ENCODE assay signal across 24 cellular contexts in the genomic region with DNA sequence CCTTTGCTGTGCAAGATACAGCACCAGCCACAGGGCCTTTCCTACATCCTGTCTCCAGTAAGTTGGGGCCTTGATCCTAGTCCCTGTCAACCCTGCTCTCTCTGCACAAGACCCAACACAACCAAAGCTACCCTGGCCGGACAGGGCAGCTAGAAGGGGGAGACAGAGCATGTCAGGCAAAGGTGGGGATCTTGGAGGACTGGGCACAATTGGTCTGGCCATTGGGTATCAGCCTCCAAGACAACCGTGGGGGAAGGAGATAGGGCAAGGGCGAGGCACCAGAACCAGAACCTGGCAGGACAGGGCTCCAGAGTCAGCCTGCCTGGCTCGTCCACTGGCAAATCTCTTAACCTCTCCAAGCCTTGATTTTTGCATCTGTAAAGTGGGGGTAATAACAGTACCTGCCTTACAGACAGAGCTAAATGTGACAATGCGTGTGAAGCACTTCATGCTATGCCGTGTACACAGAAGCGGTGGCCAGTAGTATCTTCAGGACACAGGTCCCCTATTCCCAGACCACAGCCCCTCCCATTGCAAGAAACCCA. TPM values are rescaled to one million over a fixed set of nuclear protein-coding genes. Genes with fewer than 3 reads are reported as not detected.
DNase-seq lines count a peak whose midpoint lies in the region; ATAC-seq and TF ChIP-seq lines count a peak whose summit lies in the region.
"Had no signal": no experiment of that assay in that cellular context is flagged by ENCODE, and none has a peak within 500 bp of the region (broad histone marks: within the 10 kb centered on the region; RNA-seq: fewer than 3 reads in every experiment).

No MANE protein-coding gene starts in this region.

- TF ChIP-seq CTCF in right atrium auricular region (IDR thresholded peaks at IDR 0.05) (no peak), heart right ventricle (IDR thresholded peaks at IDR 0.05) (no peak), nephron (IDR thresholded peaks at IDR 0.05; ENCODE audit: unreplicated experiment in 3 of 3) (no peak)

- H3K27me3 ChIP-seq in right atrium auricular region = no peaks in the 10 kb centered on the region
- H3K27me3 ChIP-seq in heart right ventricle = no peaks in the 10 kb centered on the region
- H3K27me3 ChIP-seq: left lung, Peyer's patch, SJCRH30 had no signal

- peak overlapping the region; percentile 19 for H3K27ac Mint-ChIP-seq in activated T-helper 1 cell treated with anti-CD3 and anti-CD28 coated beads, Interleukin-12 subunit alpha, Interleukin-12 subunit beta, Interleukin-2, Interleukin-4 antibody, amounts not matched to agents 30 ng/mL and 10 ng/mL and 1 ng/mL, durations not matched to agents 14 hours and 24 hours and 36 hours
- H3K27ac Mint-ChIP-seq in nephron = peak overlapping the region; percentile 60 to 78 (median 77)
- H3K27ac Mint-ChIP-seq: activated CD4-positive, alpha-beta T cell treated with anti-CD3 and anti-CD28 coated beads for 36 hours; activated CD8-positive, alpha-beta T cell treated with anti-CD3 and anti-CD28 coated beads, Interleukin-2, amount 10 ng/mL, durations not matched to agents 7 days and 5 days; endodermal cell had no signal

- no peaks in the 10 kb centered on the region for H3K36me3 Mint-ChIP-seq in activated T-helper 1 cell treated with anti-CD3 and anti-CD28 coated beads, Interleukin-12 subunit alpha, Interleukin-12 subunit beta, Interleukin-2, Interleukin-4 antibody, amounts not matched to agents 30 ng/mL and 10 ng/mL and 1 ng/mL, durations not matched to agents 14 hours and 24 hours and 36 hours (ENCODE audit: low read depth)
- H3K36me3 Mint-ChIP-seq in nephron (ENCODE audit: low read depth) = no peaks in the 10 kb centered on the region
- H3K36me3 Mint-ChIP-seq: stimulated activated memory B cell treated with anti-CD40 and anti-IgM and Interleukin-4, amounts not matched to agents 10 μg/mL and 1 μg/mL and 100 μg/mL, for 72 hours had no signal

- H3K4me3 ChIP-seq in right atrium auricular region = no peak overlapping the region
- H3K4me3 ChIP-seq in heart right ventricle = no peak overlapping the region
- H3K4me3 ChIP-seq: left lung, Peyer's patch, SJCRH30 had no signal

- H3K27ac ChIP-seq in right atrium auricular region (peak overlapping the region; percentile 80 to 99), heart right ventricle (peak overlapping the region in 1 of 10 donors; percentile 25)
- H3K27ac ChIP-seq: left lung, Peyer's patch, SJCRH30 had no signal

- 98 to 99% methylated on average over 7 of the region's 7 CpGs for WGBS in heart right ventricle, 2 donors

- H3K4me1 ChIP-seq in right atrium auricular region = peaks cover 0 to 68% of the 10 kb centered on the region in 2 donors
- H3K4me1 ChIP-seq in heart right ventricle = peaks cover 19 to 50% (median 43%) of the 10 kb centered on the region in 9 donors

- H3K9me3 Mint-ChIP-seq in activated T-helper 1 cell treated with anti-CD3 and anti-CD28 coated beads, Interleukin-12 subunit alpha, Interleukin-12 subunit beta, Interleukin-2, Interleukin-4 antibody, amounts not matched to agents 30 ng/mL and 10 ng/mL and 1 ng/mL, durations not matched to agents 14 hours and 24 hours and 36 hours = no peaks in the 10 kb centered on the region
- no peaks in the 10 kb centered on the region for H3K9me3 Mint-ChIP-seq in nephron
- H3K9me3 Mint-ChIP-seq: central memory CD8-positive, alpha-beta T cell; endodermal cell; stimulated activated memory B cell treated with anti-CD40 and anti-IgM and Interleukin-4, amounts not matched to agents 10 μg/mL and 1 μg/mL and 100 μg/mL, for 72 hours had no signal

- H3K36me3 ChIP-seq in right atrium auricular region (no peaks in the 10 kb centered on the region), heart right ventricle (no peaks in the 10 kb centered on the region)
- H3K36me3 ChIP-seq: left lung, Peyer's patch, SJCRH30 had no signal

- intact Hi-C loops in heart right ventricle (cut with DNase I) = loop anchor here in 2 of 10 donors (10.0 kb wide), 2 partner anchors 52 to 62 kb away; a partner anchor contains a TSS
- intact Hi-C loops in activated T-helper 1 cell treated with anti-CD3 and anti-CD28 coated beads, Interleukin-12 subunit alpha, Interleukin-12 subunit beta, Interleukin-2, Interleukin-4 antibody, amounts not matched to agents 30 ng/mL and 10 ng/mL and 1 ng/mL, durations not matched to agents 14 hours and 24 hours and 36 hours (cut with micrococcal nuclease) = no loop called here

- peaks cover 3% of the 10 kb centered on the region for H3K27me3 Mint-ChIP-seq in activated T-helper 1 cell treated with anti-CD3 and anti-CD28 coated beads, Interleukin-12 subunit alpha, Interleukin-12 subunit beta, Interleukin-2, Interleukin-4 antibody, amounts not matched to agents 30 ng/mL and 10 ng/mL and 1 ng/mL, durations not matched to agents 14 hours and 24 hours and 36 hours (ENCODE audit: insufficient read depth)
- peaks cover 14% of the 10 kb centered on the region for H3K27me3 Mint-ChIP-seq in nephron (ENCODE audit: low read depth)
- H3K27me3 Mint-ChIP-seq: activated CD4-positive, alpha-beta T cell treated with anti-CD3 and anti-CD28 coated beads for 36 hours; central memory CD8-positive, alpha-beta T cell; stimulated activated memory B cell treated with anti-CD40 and anti-IgM and Interleukin-4, amounts not matched to agents 10 μg/mL and 1 μg/mL and 100 μg/mL, for 72 hours had no signal

- H3K9me3 ChIP-seq in right atrium auricular region = no peaks in the 10 kb centered on the region
- no peaks in the 10 kb centered on the region for H3K9me3 ChIP-seq in heart right ventricle
- H3K9me3 ChIP-seq: left lung, Peyer's patch, SJCRH30 had no signal

- ATAC-seq in heart right ventricle (no peak), GM19035 (IDR thresholded peaks at IDR 0.05; ENCODE audit: unreplicated experiment) (no peak), GM21526 (IDR thresholded peaks at IDR 0.05; ENCODE audit: low FRiP score, unreplicated experiment) (no peak)
- ATAC-seq: activated CD4-positive, alpha-beta T cell treated with anti-CD3 and anti-CD28 coated beads for 36 hours; activated CD8-positive, alpha-beta T cell treated with anti-CD3 and anti-CD28 coated beads, Interleukin-2, amount 10 ng/mL, durations not matched to agents 7 days and 5 days; HCT116; left lung; stimulated activated memory B cell treated with anti-CD40 and anti-IgM and Interleukin-4, amounts not matched to agents 10 μg/mL and 1 μg/mL and 100 μg/mL, for 72 hours had no signal

- H3K4me3 Mint-ChIP-seq in activated T-helper 1 cell treated with anti-CD3 and anti-CD28 coated beads, Interleukin-12 subunit alpha, Interleukin-12 subunit beta, Interleukin-2, Interleukin-4 antibody, amounts not matched to agents 30 ng/mL and 10 ng/mL and 1 ng/mL, durations not matched to agents 14 hours and 24 hours and 36 hours = no peak overlapping the region
- H3K4me3 Mint-ChIP-seq in nephron = no peak overlapping the region
- H3K4me3 Mint-ChIP-seq: activated CD4-positive, alpha-beta T cell treated with anti-CD3 and anti-CD28 coated beads for 36 hours; activated CD8-positive, alpha-beta T cell treated with anti-CD3 and anti-CD28 coated beads, Interleukin-2, amount 10 ng/mL, durations not matched to agents 7 days and 5 days; central memory CD8-positive, alpha-beta T cell; endodermal cell; stimulated activated memory B cell treated with anti-CD40 and anti-IgM and Interleukin-4, amounts not matched to agents 10 μg/mL and 1 μg/mL and 100 μg/mL, for 72 hours had no signal

- DNase-seq in right atrium auricular region (ENCODE audit: low spot score) (no peak), heart right ventricle (no peak)
- no peak for DNase-seq in activated T-helper 1 cell treated with anti-CD3 and anti-CD28 coated beads, Interleukin-12 subunit alpha, Interleukin-12 subunit beta, Interleukin-2, Interleukin-4 antibody, amounts not matched to agents 30 ng/mL and 10 ng/mL and 1 ng/mL, durations not matched to agents 14 hours and 24 hours and 36 hours (ENCODE audit: low spot score)
- no peak for DNase-seq in activated naive CD4-positive, alpha-beta T cell (lab: John Stamatoyannopoulos, UW)
- DNase-seq: activated CD4-positive, alpha-beta T cell treated with anti-CD3 and anti-CD28 coated beads for 36 hours; activated CD8-positive, alpha-beta T cell treated with anti-CD3 and anti-CD28 coated beads, Interleukin-2, amount 10 ng/mL, durations not matched to agents 7 days and 5 days; activated T-cell treated with anti-CD3 and anti-CD28 coated beads, Interleukin-2, amount 50 U/mL, for 1 hour; COR-L47; dermis blood vessel endothelial cell; DMS53; glutamatergic neuron; left lung; NCI-H748 treated with DMSO at 0.1 percent for 48 hours; SJCRH30; T-helper 9 cell; trophoblast cell had no signal

- peaks cover 17% of the 10 kb centered on the region for H3K4me1 Mint-ChIP-seq in activated T-helper 1 cell treated with anti-CD3 and anti-CD28 coated beads, Interleukin-12 subunit alpha, Interleukin-12 subunit beta, Interleukin-2, Interleukin-4 antibody, amounts not matched to agents 30 ng/mL and 10 ng/mL and 1 ng/mL, durations not matched to agents 14 hours and 24 hours and 36 hours (ENCODE audit: low read depth)
- H3K4me1 Mint-ChIP-seq in nephron = peaks cover 29% of the 10 kb centered on the region

RNA-seq across cellular contexts. Expression of a gene that starts 51.6 kb away (rescaled TPM):
- total RNA-seq in right atrium auricular region (10 to 100 TPM; 28.2 to 32.8 TPM), heart right ventricle (10 to 100 TPM; 29.1 to 39.8 (median 37.3) TPM)
- 10 to 100 TPM; 33.7 to 87.6 TPM for polyA plus RNA-seq in heart right ventricle
- 33.6 and 35.6 TPM in 2 replicates for total RNA-seq in activated T-helper 1 cell treated with anti-CD3 and anti-CD28 coated beads, Interleukin-12 subunit alpha, Interleukin-12 subunit beta, Interleukin-2, Interleukin-4 antibody, amounts not matched to agents 30 ng/mL and 10 ng/mL and 1 ng/mL, durations not matched to agents 14 hours and 24 hours and 36 hours
